Comparison of ENCODE assay signal across 8 cellular contexts in genomic region chr19:18785179-18786124, GRCh38. TPM values are rescaled to one million over a fixed set of nuclear protein-coding genes. Genes with fewer than 3 reads are reported as not detected.
DNase-seq lines count a peak whose midpoint lies in the region; ATAC-seq and TF ChIP-seq lines count a peak whose summit lies in the region.

No MANE protein-coding gene starts in this region.

- peak; percentile 41 to 85 (median 61) for ATAC-seq in heart right ventricle
- ATAC-seq in HG03196 (IDR thresholded peaks at IDR 0.05; ENCODE audit: unreplicated experiment) = no peak
- no peak for ATAC-seq in GM21515 (IDR thresholded peaks at IDR 0.05; ENCODE audit: unreplicated experiment)

- H3K27ac ChIP-seq in BLaER1 treated with 17β-estradiol and CSF1 and Interleukin-3, amounts not matched to agents 10 nM and 100 nM = no peak overlapping the region
- H3K27ac ChIP-seq in SK-N-MC (no peak overlapping the region), heart right ventricle (no peak overlapping the region)

- peaks cover 0 to 74% (median 59%) of the 10 kb centered on the region in 11 experiments; a peak in 20 of 22 replicates for H4K20me1 ChIP-seq in BLaER1 treated with 17β-estradiol and CSF1 and Interleukin-3, amounts not matched to agents 10 nM and 100 nM

- H3K4me1 ChIP-seq in BLaER1 treated with 17β-estradiol and CSF1 and Interleukin-3, amounts not matched to agents 10 nM and 100 nM = peaks cover 36 to 58% (median 46%) of the 10 kb centered on the region in 10 experiments
- H3K4me1 ChIP-seq in heart right ventricle = peaks cover 5 to 38% (median 34%) of the 10 kb centered on the region in 9 donors

- intact Hi-C loops in heart right ventricle (cut with DNase I) = no loop called here

- H3K9ac ChIP-seq in BLaER1 treated with 17β-estradiol and CSF1 and Interleukin-3, amounts not matched to agents 10 nM and 100 nM = 0 out of 22 replicates have a peak overlapping the region, but pooled peaks of 1 of the 11 experiments have one; percentile 19
- peak overlapping the region; percentile 51 for H3K9ac ChIP-seq in SK-N-MC (ENCODE audit: insufficient read length)

- H3K9me3 ChIP-seq in BLaER1 treated with 17β-estradiol and CSF1 and Interleukin-3, amounts not matched to agents 10 nM and 100 nM (replicated peaks in 1 of 11) = peaks cover 0 to 13% (median 3%) of the 10 kb centered on the region in 11 experiments; a peak in 7 of 22 replicates
- H3K9me3 ChIP-seq in SK-N-MC (ENCODE audit: low read depth, low read length) (no peaks in the 10 kb centered on the region), heart right ventricle (no peaks in the 10 kb centered on the region)

- H3K27me3 ChIP-seq in BLaER1 treated with 17β-estradiol and CSF1 and Interleukin-3, amounts not matched to agents 10 nM and 100 nM = peaks cover 77 to 96% (median 84%) of the 10 kb centered on the region in 11 experiments
- H3K27me3 ChIP-seq in heart right ventricle = peaks cover 33 to 86% (median 55%) of the 10 kb centered on the region in 7 donors

- no peak for TF ChIP-seq CTCF in heart right ventricle (IDR thresholded peaks at IDR 0.05)

- H3K36me3 ChIP-seq in BLaER1 treated with 17β-estradiol and CSF1 and Interleukin-3, amounts not matched to agents 10 nM and 100 nM = no peaks in the 10 kb centered on the region
- no peaks in the 10 kb centered on the region for H3K36me3 ChIP-seq in SK-N-MC (ENCODE audit: insufficient read depth, low read length)
- no peaks in the 10 kb centered on the region for H3K36me3 ChIP-seq in heart right ventricle

- no peak overlapping the region for H3K4me3 ChIP-seq in BLaER1 treated with 17β-estradiol and CSF1 and Interleukin-3, amounts not matched to agents 10 nM and 100 nM
- H3K4me3 ChIP-seq in SK-N-MC (peak overlapping the region; percentile 76), heart right ventricle (peak overlapping the region in 4 of 10 donors; percentile 12 to 38 (median 18))

- peak overlapping the region; percentile 44 to 76 (median 63); a peak in 20 of 22 replicates for H3K4me2 ChIP-seq in BLaER1 treated with 17β-estradiol and CSF1 and Interleukin-3, amounts not matched to agents 10 nM and 100 nM

- DNase-seq in HUDEP-2 (lab: John Stamatoyannopoulos, UW; ENCODE audit: unreplicated experiment in 76 of 76) = peak in 68 of 76 experiments; percentile 12 to 97 (median 86)
- peak; percentile 45 for DNase-seq in SK-N-MC (ENCODE audit: low read depth, low spot score)
- peak; percentile 59 for DNase-seq in activated naive CD4-positive, alpha-beta T cell treated with Interleukin-2 at 50 U/mL for 16 hours
- peak; percentile 53 to 83 for DNase-seq in heart right ventricle
- peak; percentile 63 to 78 (median 77) for DNase-seq in stimulated activated CD4-positive, alpha-beta T cell treated with anti-CD3 and anti-CD28 coated beads, Interleukin-12 subunit alpha, Interleukin-12 subunit beta, amount 100 ng/mL, for 48 hours (ENCODE audit: low read depth in 2 of 3, low spot score in 1 of 3)

- WGBS in heart right ventricle, 2 donors = 10% methylated on average over 65 of the region's 65 CpGs

RNA-seq across cellular contexts. Expression of gene COMP, which starts 5.7 kb away (rescaled TPM):
- 1 to 10 TPM in 3 of 10 donors, under 1 TPM in 5, not detected in 2; 0.13 to 5.9 (median 0.43) TPM for total RNA-seq in heart right ventricle
- 1 to 10 TPM in 1 of 2 donors, under 1 TPM in 1; 0.29 to 2.4 TPM for polyA plus RNA-seq in heart right ventricle

RNA-seq across cellular contexts. Expression of gene UPF1, which starts 46.3 kb away (rescaled TPM):
- total RNA-seq in heart right ventricle = 10 to 100 TPM; 32.3 to 44.3 (median 37.5) TPM
- 10 to 100 TPM; 25.2 to 36.7 TPM for polyA plus RNA-seq in heart right ventricle

Comparison
In these comparisons a context has a peak if more than half of its experiments do, and no peak if none do; other contexts are left out.
1. ATAC-seq: peak in heart right ventricle (8 of 8); none in HG03196 (single experiment) and GM21515 (single experiment).
2. Peak in every context shown above with its lines, with median percentiles within 50 percentile points of each other: DNase-seq.